Comparison of ENCODE assay signal across 5 cellular contexts in the genomic region with DNA sequence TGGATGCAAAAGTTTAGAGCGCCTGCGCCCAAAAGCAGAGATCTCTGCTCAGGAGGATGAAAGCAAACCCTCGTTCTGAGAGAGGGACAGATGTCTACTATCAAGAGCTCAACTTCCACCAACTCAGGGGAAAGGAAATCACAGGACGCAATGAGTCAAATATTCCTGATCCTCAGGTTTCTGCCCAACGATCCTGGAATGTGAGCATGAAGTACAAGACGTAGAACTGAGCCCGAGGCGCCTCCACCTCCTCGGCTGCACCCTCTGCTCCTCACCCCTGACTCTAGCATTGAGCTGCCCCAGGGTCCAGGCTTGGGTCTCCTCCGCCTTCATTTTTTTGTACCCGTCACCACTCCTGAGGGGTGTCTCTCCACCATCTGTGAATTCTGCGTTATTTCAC.
"Had no signal": no experiment of that assay in that cellular context is flagged by ENCODE, and none has a peak within 500 bp of the region (broad histone marks: within the 10 kb centered on the region; RNA-seq: fewer than 3 reads in every experiment).

No MANE protein-coding gene starts in this region.

- H3K4me2 ChIP-seq: GM23338 had no signal

- ATAC-seq: GM23338 had no signal

- H3K4me3 Mint-ChIP-seq: GM23338, H9, IgD-negative memory B cell had no signal

- H3K4me3 ChIP-seq: GM23338 had no signal

- H3K27me3 Mint-ChIP-seq: IgD-negative memory B cell had no signal

- H3K9me3 Mint-ChIP-seq: IgD-negative memory B cell had no signal

- H2AFZ ChIP-seq: GM23338 had no signal

- DNase-seq: H9, HCEC 1CT, KBM-7 had no signal

- H3K4me1 Mint-ChIP-seq: GM23338, H9, IgD-negative memory B cell had no signal
